In the genomic region with DNA sequence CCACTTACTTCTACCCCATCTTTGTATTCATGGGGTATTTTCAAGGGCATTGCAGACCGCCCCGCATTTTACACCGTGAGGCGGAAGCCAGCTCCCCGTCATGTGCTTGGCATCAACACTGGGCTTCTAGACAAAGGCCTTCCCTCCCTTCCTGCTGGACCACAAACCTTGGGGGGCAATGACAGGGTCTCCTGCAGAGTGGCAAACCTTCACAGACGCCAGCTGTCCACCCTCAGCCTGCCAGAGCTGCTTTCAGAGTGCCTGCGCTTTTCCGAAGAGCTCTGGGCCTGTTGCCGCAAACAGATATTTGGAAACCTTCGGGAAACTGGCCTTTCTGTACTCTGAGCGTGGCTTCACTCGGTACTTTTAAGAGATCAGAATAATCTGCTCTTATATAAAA, we compare ENCODE assay signal across 27 cellular contexts.
DNase-seq lines count a peak whose midpoint lies in the region; ATAC-seq and TF ChIP-seq lines count a peak whose summit lies in the region.
"Had no signal": no experiment of that assay in that cellular context is flagged by ENCODE, and none has a peak within 500 bp of the region (broad histone marks: within the 10 kb centered on the region; RNA-seq: fewer than 3 reads in every experiment).

No MANE protein-coding gene starts in this region.

- H3K27ac ChIP-seq in right cardiac atrium (ENCODE audit: low read length): no peak overlapping the region
- peak overlapping the region; percentile 47 for H3K27ac ChIP-seq in VCaP
- no peak overlapping the region for H3K27ac ChIP-seq in vagina
- H3K27ac ChIP-seq: HL-60, neutrophil, right lobe of liver, stomach, tibial artery had no signal

- H3K4me1 ChIP-seq in right cardiac atrium (ENCODE audit: control insufficient read depth, insufficient read depth, low read length): no peaks in the 10 kb centered on the region
- H3K4me1 ChIP-seq in vagina: no peaks in the 10 kb centered on the region
- H3K4me1 ChIP-seq: right lobe of liver, tibial artery had no signal

- ATAC-seq in right cardiac atrium (no peak), Right ventricle myocardium inferior (no peak)
- ATAC-seq: activated T-helper 17 cell treated with anti-CD3 and anti-CD28 coated beads, Interleukin-2, amount 50 U/mL, for 72 hours; CD8-positive, alpha-beta T cell; GM12878; left ventricle myocardium superior had no signal

- H3K27me3 ChIP-seq in right cardiac atrium (ENCODE audit: control insufficient read depth, insufficient read depth) (no peaks in the 10 kb centered on the region), vagina (no peaks in the 10 kb centered on the region), H7 (ENCODE audit: control insufficient read depth, insufficient read depth, low read length) (no peaks in the 10 kb centered on the region)
- H3K27me3 ChIP-seq: BE2C, neutrophil, right lobe of liver, stomach, tibial artery had no signal

- H3K9me3 ChIP-seq in right cardiac atrium (ENCODE audit: control insufficient read depth, low read length): no peaks in the 10 kb centered on the region
- H3K9me3 ChIP-seq in vagina: no peaks in the 10 kb centered on the region
- H3K9me3 ChIP-seq: BE2C, neutrophil, right lobe of liver, stomach, tibial artery had no signal

- H3K36me3 ChIP-seq in vagina (no peaks in the 10 kb centered on the region), H7 (replicated peaks; ENCODE audit: control insufficient read depth, insufficient read depth, low read length) (no peaks in the 10 kb centered on the region; the same call in 1 of the 2 replicates)
- H3K36me3 ChIP-seq: BE2C, neutrophil, right lobe of liver had no signal

- peak in 2 of 3 donors; percentile 21 to 25 for DNase-seq in right cardiac atrium
- no peak for DNase-seq in Right ventricle myocardium inferior (ENCODE audit: missing footprints)
- DNase-seq in globus pallidus (ENCODE audit: low spot score): peak; percentile 37
- no peak for DNase-seq in activated effector memory CD4-positive, alpha-beta T cell treated with Interleukin-2 at 50 U/mL for 16 hours
- no peak for DNase-seq in vagina (ENCODE audit: extremely low spot score in 2 of 2)
- no peak for DNase-seq in islet precursor cell
- no peak for DNase-seq in H7
- DNase-seq: ACHN; BE2C; CD8-positive, alpha-beta T cell; KBM-7; left ventricle myocardium superior; naive B cell; NCI-H1105 treated with DMSO at 0.1 percent for 48 hours; NCI-H2029; NCI-H226; NCI-H748 treated with DMSO at 0.1 percent for 48 hours; stimulated activated CD4-positive, alpha-beta T cell treated with anti-CD3 and anti-CD28 coated beads, Interleukin-4, amount 100 ng/mL, for 1 hour; stomach; SW 1271; tibial artery had no signal

- H3K4me3 ChIP-seq in right cardiac atrium (ENCODE audit: low read length) (no peak overlapping the region), vagina (no peak overlapping the region), H7 (ENCODE audit: insufficient read depth, low read depth, low read length) (no peak overlapping the region)
- H3K4me3 ChIP-seq: GM12878, right lobe of liver, stomach, tibial artery had no signal

- no peak for TF ChIP-seq POLR2A in vagina (IDR thresholded peaks at IDR 0.05)

- TF ChIP-seq CTCF in VCaP (conservative IDR thresholded peaks at IDR 0.05): no peak
- no peak for TF ChIP-seq CTCF in vagina (IDR thresholded peaks at IDR 0.05)

- WGBS in right cardiac atrium: 94% methylated on average over 12 of the region's 12 CpGs

- intact Hi-C loops in right cardiac atrium (cut with DNase I) (no loop called here), Right ventricle myocardium inferior (cut with DNase I) (no loop called here), vagina (cut with DNase I) (no loop called here)

Comparison
In these comparisons a context has a peak if more than half of its experiments do, and no peak if none do; other contexts are left out.
1. DNase-seq: peak in right cardiac atrium (2 of 3) and globus pallidus (single experiment); none in Right ventricle myocardium inferior (single experiment), activated effector memory CD4-positive, alpha-beta T cell treated with Interleukin-2 at 50 U/mL for 16 hours (single experiment), vagina (0 of 2), islet precursor cell (single experiment) and H7 (single experiment).